In genomic region chr2:100073110-100073509, GRCh38 we compare ENCODE assay signal across 15 cellular contexts.
DNase-seq lines count a peak whose midpoint lies in the region; ATAC-seq and TF ChIP-seq lines count a peak whose summit lies in the region.
"Had no signal": no experiment of that assay in that cellular context is flagged by ENCODE, and none has a peak within 500 bp of the region (broad histone marks: within the 10 kb centered on the region; RNA-seq: fewer than 3 reads in every experiment).

No MANE protein-coding gene starts in this region.

- H3K36me3 ChIP-seq in heart left ventricle (no peaks in the 10 kb centered on the region), right atrium auricular region (no peaks in the 10 kb centered on the region), tibial nerve (no peaks in the 10 kb centered on the region)
- H3K36me3 ChIP-seq: BE2C had no signal

- no peak for TF ChIP-seq EP300 in tibial nerve (IDR thresholded peaks at IDR 0.05)

- TF ChIP-seq POLR2A in heart left ventricle (IDR thresholded peaks at IDR 0.05) (no peak), tibial nerve (IDR thresholded peaks at IDR 0.05) (no peak)

- H3K27ac ChIP-seq in 22Rv1 (peak overlapping the region; percentile 99), heart left ventricle (peak overlapping the region in 7 of 12 donors; percentile 19 to 78 (median 42)), right atrium auricular region (peak overlapping the region; percentile 56 to 73), tibial nerve (no peak overlapping the region), coronary artery (peak overlapping the region in 1 of 2 donors; percentile 51)

- H3K27me3 ChIP-seq in heart left ventricle (no peaks in the 10 kb centered on the region), right atrium auricular region (no peaks in the 10 kb centered on the region), tibial nerve (no peaks in the 10 kb centered on the region)
- H3K27me3 ChIP-seq: BE2C had no signal

- 38 to 70% (median 51%) methylated on average over 3 of the region's 3 CpGs for WGBS in heart left ventricle, 4 donors
- WGBS in tibial nerve, 2 donors = 80 to 97% methylated on average over 3 of the region's 3 CpGs

- intact Hi-C loops in heart left ventricle (cut with DNase I) = no loop called here

- peak; percentile 78 to 95 (median 82) for ATAC-seq in heart left ventricle
- ATAC-seq: GM23338 had no signal

- TF ChIP-seq CTCF in 22Rv1 (IDR thresholded peaks at IDR 0.05) (no peak), heart left ventricle (IDR thresholded peaks at IDR 0.05) (no peak), right atrium auricular region (IDR thresholded peaks at IDR 0.05) (no peak), tibial nerve (IDR thresholded peaks at IDR 0.05) (no peak), coronary artery (IDR thresholded peaks at IDR 0.05) (no peak)

- peaks cover 0 to 34% (median 9%) of the 10 kb centered on the region in 12 donors for H3K4me1 ChIP-seq in heart left ventricle
- H3K4me1 ChIP-seq in right atrium auricular region = peaks cover 0 to 41% of the 10 kb centered on the region in 2 donors
- H3K4me1 ChIP-seq in tibial nerve = no peaks in the 10 kb centered on the region
- H3K4me1 ChIP-seq: BE2C, Caco-2 had no signal

- DNase-seq in EH (ENCODE audit: low read depth) (peak; percentile 32), heart left ventricle (peak in 4 of 5 donors; percentile 42 to 72 (median 60)), right atrium auricular region (ENCODE audit: low spot score) (no peak), tibial nerve (ENCODE audit: low spot score in 2 of 2) (no peak), T-helper 9 cell (no peak), NCI-H526 treated with DMSO at 0.1 percent for 48 hours (lab: John Stamatoyannopoulos, UW) (no peak), coronary artery (ENCODE audit: low spot score) (no peak)
- DNase-seq: BE2C; Caco-2; CD8-positive, alpha-beta memory T cell; DMS53; EL; H7 had no signal

- H3K4me3 ChIP-seq in heart left ventricle (no peak overlapping the region), right atrium auricular region (no peak overlapping the region), tibial nerve (no peak overlapping the region), coronary artery (no peak overlapping the region)
- H3K4me3 ChIP-seq: GM23338 had no signal

- H3K9me3 ChIP-seq in heart left ventricle (no peaks in the 10 kb centered on the region), right atrium auricular region (no peaks in the 10 kb centered on the region), tibial nerve (no peaks in the 10 kb centered on the region)
- H3K9me3 ChIP-seq: BE2C, Caco-2 had no signal

Comparison
In these comparisons a context has a peak if more than half of its experiments do, and no peak if none do; other contexts are left out.
1. DNase-seq: peak in EH (single experiment) and heart left ventricle (4 of 5); none in right atrium auricular region (single experiment), tibial nerve (0 of 2), T-helper 9 cell (single experiment), NCI-H526 treated with DMSO at 0.1 percent for 48 hours (single experiment) and coronary artery (single experiment).
2. H3K27ac ChIP-seq: peak in 22Rv1 (single experiment), heart left ventricle (7 of 12) and right atrium auricular region (2 of 2); none in tibial nerve (0 of 4).